ENCODE assay signal across 28 cellular contexts in the genomic region with DNA sequence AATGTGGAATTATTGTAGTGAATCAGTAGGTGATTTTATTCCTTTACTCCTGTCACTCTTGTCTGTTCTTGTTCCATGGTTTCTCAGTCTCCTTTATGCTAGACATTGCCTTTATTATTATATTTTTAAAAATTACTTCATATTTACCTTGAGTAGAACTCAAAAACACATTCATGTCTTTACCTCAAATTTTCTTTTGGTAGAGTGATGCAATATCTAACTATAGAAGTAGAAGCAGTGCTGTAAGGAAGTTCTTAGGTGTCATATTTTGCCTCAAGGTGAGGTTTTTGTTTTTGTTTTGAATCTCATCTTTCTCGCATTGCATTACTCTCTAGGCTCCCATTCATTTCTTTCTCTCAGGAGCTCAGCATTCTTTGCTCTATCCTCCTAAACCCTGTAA.
"Had no signal": no experiment of that assay in that cellular context is flagged by ENCODE, and none has a peak within 500 bp of the region (broad histone marks: within the 10 kb centered on the region; RNA-seq: fewer than 3 reads in every experiment).

No MANE protein-coding gene starts in this region.

- H3K4me3 ChIP-seq: esophagus squamous epithelium, gastrocnemius medialis, heart right ventricle, left lung, lower lobe of right lung, mucosa of descending colon had no signal

- DNase-seq: cortex of kidney; effector CD8-positive, alpha-beta T cell; effector memory CD8-positive, alpha-beta T cell; endodermal cell; erythroblast; esophagus squamous epithelium; foreskin fibroblast; foreskin melanocyte; gastrocnemius medialis; glutamatergic neuron; head of caudate nucleus; heart right ventricle; hippocampal formation; left cardiac atrium; left lung; left ventricle myocardium superior; lower lobe of right lung; mesenchymal stem cell; mucosa of descending colon; naive B cell; naive thymus-derived CD8-positive, alpha-beta T cell had no signal

- H3K27ac Mint-ChIP-seq: dendritic cell treated with granulocyte-macrophage colony-stimulating factor and Interleukin-4, amounts not matched to agents 40 ng/mL and 50 ng/mL, for 4 days; endodermal cell; mesothelial cell of epicardium; naive B cell; naive thymus-derived CD8-positive, alpha-beta T cell had no signal

- ATAC-seq: effector memory CD8-positive, alpha-beta T cell; esophagus mucosa; gastrocnemius medialis; heart right ventricle; left cardiac atrium; left lung; left ventricle myocardium superior; lower lobe of right lung; mucosa of descending colon; naive thymus-derived CD8-positive, alpha-beta T cell had no signal

- H3K9me3 ChIP-seq: esophagus squamous epithelium, gastrocnemius medialis, heart right ventricle, left lung, lower lobe of right lung, mucosa of descending colon had no signal

- H3K36me3 ChIP-seq: esophagus squamous epithelium, gastrocnemius medialis, heart right ventricle, left lung, lower lobe of right lung had no signal

- H3K4me1 Mint-ChIP-seq: mesothelial cell of epicardium had no signal

- H3K27me3 Mint-ChIP-seq: dendritic cell treated with granulocyte-macrophage colony-stimulating factor and Interleukin-4, amounts not matched to agents 40 ng/mL and 50 ng/mL, for 4 days; effector memory CD8-positive, alpha-beta T cell; naive B cell; naive thymus-derived CD8-positive, alpha-beta T cell had no signal

- H3K4me3 Mint-ChIP-seq: dendritic cell treated with granulocyte-macrophage colony-stimulating factor and Interleukin-4, amounts not matched to agents 40 ng/mL and 50 ng/mL, for 4 days; effector memory CD8-positive, alpha-beta T cell; endodermal cell; mesothelial cell of epicardium; naive thymus-derived CD8-positive, alpha-beta T cell had no signal

- H3K27me3 ChIP-seq: esophagus squamous epithelium, gastrocnemius medialis, heart right ventricle, left lung had no signal

- FAIRE-seq: endometrium, islet of Langerhans, keratinocyte had no signal

- H3K27ac ChIP-seq: epithelial cell of prostate, esophagus squamous epithelium, gastrocnemius medialis, heart right ventricle, left lung, lower lobe of right lung had no signal

- H3K9me3 Mint-ChIP-seq: dendritic cell treated with granulocyte-macrophage colony-stimulating factor and Interleukin-4, amounts not matched to agents 40 ng/mL and 50 ng/mL, for 4 days; effector memory CD8-positive, alpha-beta T cell; endodermal cell; mesothelial cell of epicardium; naive B cell; naive thymus-derived CD8-positive, alpha-beta T cell had no signal

- H3K36me3 Mint-ChIP-seq: naive B cell had no signal

- H3K4me1 ChIP-seq: esophagus squamous epithelium, left lung, lower lobe of right lung had no signal
